Comparison of ENCODE assay signal across 20 cellular contexts in the genomic region with DNA sequence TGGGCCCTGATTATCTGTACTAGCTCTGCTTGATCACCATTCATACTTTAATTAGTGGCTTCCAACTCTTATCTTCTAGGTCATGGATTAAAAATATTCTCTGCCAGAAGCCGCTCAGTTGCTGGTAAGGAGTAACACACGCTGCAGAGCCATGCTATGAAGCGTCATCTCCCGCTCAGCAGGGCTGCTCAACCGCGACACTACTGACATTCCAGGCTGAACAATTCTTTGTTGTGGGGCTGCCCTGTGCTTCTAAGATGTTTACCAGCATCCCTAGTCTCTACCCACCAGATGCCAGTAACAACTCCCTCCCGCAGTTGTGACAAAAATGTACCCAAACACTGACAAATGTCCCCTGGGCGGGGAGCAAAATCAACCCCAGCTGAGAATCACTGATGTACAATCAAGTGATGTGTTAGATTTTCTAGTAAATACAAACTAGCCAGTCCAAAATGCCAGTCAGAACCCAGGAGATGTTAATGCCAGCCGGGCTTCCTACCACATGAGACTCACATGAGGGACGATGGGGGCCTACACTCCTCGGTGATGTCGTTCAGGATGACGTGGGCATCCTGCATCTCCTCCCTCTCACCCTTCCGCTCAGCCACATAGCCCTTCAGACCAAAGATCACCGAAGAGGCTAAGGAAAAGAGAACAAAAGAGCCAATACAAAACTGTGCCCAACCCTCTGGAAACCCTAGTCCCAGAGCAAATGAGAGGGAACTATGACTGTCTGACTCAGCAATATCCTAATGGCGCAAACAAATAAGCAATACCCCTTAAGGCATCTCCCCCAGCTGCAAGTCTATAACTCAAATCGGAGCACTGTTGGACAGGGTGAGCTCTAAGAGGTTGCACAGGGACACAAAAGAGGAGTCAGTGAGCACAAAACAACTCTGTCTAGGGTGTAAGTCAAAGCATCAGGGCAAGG. TPM values are rescaled to one million over a fixed set of nuclear protein-coding genes. Genes with fewer than 3 reads are reported as not detected.
DNase-seq lines count a peak whose midpoint lies in the region; ATAC-seq and TF ChIP-seq lines count a peak whose summit lies in the region.
"Had no signal": no experiment of that assay in that cellular context is flagged by ENCODE, and none has a peak within 500 bp of the region (broad histone marks: within the 10 kb centered on the region; RNA-seq: fewer than 3 reads in every experiment).

No MANE protein-coding gene starts in this region.

- H4K20me1 ChIP-seq in BLaER1 treated with 17β-estradiol and CSF1 and Interleukin-3, amounts not matched to agents 10 nM and 100 nM: peaks cover 11 to 62% (median 29%) of the 10 kb centered on the region in 11 experiments; a peak in 15 of 22 replicates

- peaks cover 98 to 100% (median 100%) of the 10 kb centered on the region in 11 experiments for H3K36me3 ChIP-seq in BLaER1 treated with 17β-estradiol and CSF1 and Interleukin-3, amounts not matched to agents 10 nM and 100 nM
- peaks cover 100% of the 10 kb centered on the region for H3K36me3 ChIP-seq in left ventricle myocardium inferior
- H3K36me3 ChIP-seq in suprapubic skin: peaks cover 98% of the 10 kb centered on the region
- H3K36me3 ChIP-seq in CD8-positive, alpha-beta T cell (ENCODE audit: insufficient read depth, low read length): peaks cover 66% of the 10 kb centered on the region

- peaks cover 100% of the 10 kb centered on the region for H3K36me3 Mint-ChIP-seq in activated T-helper 17 cell treated with anti-CD3 and anti-CD28 coated beads, Interleukin-2, amount 50 U/mL, for 72 hours (ENCODE audit: low read depth)
- H3K36me3 Mint-ChIP-seq in neural crest cell (ENCODE audit: low read depth): peaks cover 27% of the 10 kb centered on the region
- H3K36me3 Mint-ChIP-seq in CD8-positive, alpha-beta T cell: peaks cover 94% of the 10 kb centered on the region

- peak overlapping the region; percentile 65 for H3K27ac Mint-ChIP-seq in activated T-helper 17 cell treated with anti-CD3 and anti-CD28 coated beads, Interleukin-2, amount 50 U/mL, for 72 hours
- H3K27ac Mint-ChIP-seq in neural crest cell (ENCODE audit: unreplicated experiment): peak overlapping the region; percentile 76
- H3K27ac Mint-ChIP-seq in CD8-positive, alpha-beta T cell: no peak overlapping the region
- H3K27ac Mint-ChIP-seq: activated CD4-positive, alpha-beta memory T cell treated with anti-CD3 and anti-CD28 coated beads, Interleukin-2, amount 10 ng/mL, durations not matched to agents 7 days and 5 days; mesothelial cell of epicardium had no signal

- TF ChIP-seq EP300 in suprapubic skin (IDR thresholded peaks at IDR 0.05): no peak

- no peak for TF ChIP-seq CTCF in left ventricle myocardium inferior (IDR thresholded peaks at IDR 0.05; ENCODE audit: borderline replicate concordance)
- no peak for TF ChIP-seq CTCF in neural crest cell (conservative IDR thresholded peaks at IDR 0.05)
- no peak for TF ChIP-seq CTCF in suprapubic skin (IDR thresholded peaks at IDR 0.05)
- TF ChIP-seq CTCF in CD8-positive, alpha-beta T cell (IDR thresholded peaks at IDR 0.05): no peak

- 90% methylated on average over 17 of the region's 17 CpGs for WGBS in suprapubic skin

- no peaks in the 10 kb centered on the region for H3K9me3 Mint-ChIP-seq in activated T-helper 17 cell treated with anti-CD3 and anti-CD28 coated beads, Interleukin-2, amount 50 U/mL, for 72 hours
- no peaks in the 10 kb centered on the region for H3K9me3 Mint-ChIP-seq in neural crest cell
- H3K9me3 Mint-ChIP-seq in CD8-positive, alpha-beta T cell: no peaks in the 10 kb centered on the region
- H3K9me3 Mint-ChIP-seq: activated CD4-positive, alpha-beta memory T cell treated with anti-CD3 and anti-CD28 coated beads, Interleukin-2, amount 10 ng/mL, durations not matched to agents 7 days and 5 days; mesothelial cell of epicardium had no signal

- DNase-seq in left ventricle myocardium inferior (no peak), neural crest cell (ENCODE audit: low read depth, low spot score) (no peak), suprapubic skin (ENCODE audit: low spot score in 2 of 2) (no peak), DMS53 (lab: John Stamatoyannopoulos, UW) (no peak)
- no peak for DNase-seq in CD8-positive, alpha-beta T cell
- DNase-seq: activated CD4-positive, alpha-beta memory T cell treated with anti-CD3 and anti-CD28 coated beads, Interleukin-2, amount 10 ng/mL, durations not matched to agents 7 days and 5 days; activated T-cell treated with anti-CD3 and anti-CD28 coated beads, Interleukin-2, amount 50 U/mL, for 48 hours; Caco-2; NCI-H1105 treated with DMSO at 0.1 percent for 48 hours; NCI-H526 treated with DMSO at 0.1 percent for 48 hours; SIG-M5; stomach had no signal

- peaks cover 0 to 33% (median 26%) of the 10 kb centered on the region in 10 experiments; a peak in 16 of 20 replicates for H3K4me1 ChIP-seq in BLaER1 treated with 17β-estradiol and CSF1 and Interleukin-3, amounts not matched to agents 10 nM and 100 nM
- H3K4me1 ChIP-seq in left ventricle myocardium inferior (peaks cover 32% of the 10 kb centered on the region), suprapubic skin (no peaks in the 10 kb centered on the region)
- no peaks in the 10 kb centered on the region for H3K4me1 ChIP-seq in CD8-positive, alpha-beta T cell (ENCODE audit: insufficient read depth, low read length)
- H3K4me1 ChIP-seq: Caco-2, stomach had no signal

- no peak for TF ChIP-seq POLR2A in suprapubic skin (IDR thresholded peaks at IDR 0.05)

- no peaks in the 10 kb centered on the region for H3K27me3 ChIP-seq in BLaER1 treated with 17β-estradiol and CSF1 and Interleukin-3, amounts not matched to agents 10 nM and 100 nM
- H3K27me3 ChIP-seq in left ventricle myocardium inferior (ENCODE audit: low read depth) (no peaks in the 10 kb centered on the region), suprapubic skin (no peaks in the 10 kb centered on the region)
- no peaks in the 10 kb centered on the region for H3K27me3 ChIP-seq in CD8-positive, alpha-beta T cell (ENCODE audit: insufficient read depth, low read length)
- H3K27me3 ChIP-seq: neutrophil, stomach had no signal

- POLR2A ChIA-PET in CD8-positive, alpha-beta T cell (lab: Charles Lee): interaction anchor here (1.1 to 1.7 kb wide), 3 partner anchors 14 to 16 kb away, joined by 3 to 6 read pairs (median 3); no protein-coding TSS in a partner anchor

- peak overlapping the region in 3 of 11 experiments; percentile 11 to 31 (median 26); a peak in 4 of 22 replicates for H3K27ac ChIP-seq in BLaER1 treated with 17β-estradiol and CSF1 and Interleukin-3, amounts not matched to agents 10 nM and 100 nM
- H3K27ac ChIP-seq in left ventricle myocardium inferior (replicated peaks) (peak overlapping the region; percentile 28), suprapubic skin (no peak overlapping the region)
- no peak overlapping the region for H3K27ac ChIP-seq in CD8-positive, alpha-beta T cell (ENCODE audit: low read depth, low read length)
- H3K27ac ChIP-seq: neutrophil, stomach had no signal

- no peak for ATAC-seq in activated T-helper 17 cell treated with anti-CD3 and anti-CD28 coated beads, Interleukin-2, amount 50 U/mL, for 72 hours (replicated peaks)
- no peak for ATAC-seq in CD8-positive, alpha-beta T cell
- no peak for ATAC-seq in HG03139 (IDR thresholded peaks at IDR 0.05; ENCODE audit: unreplicated experiment)
- ATAC-seq: sciatic nerve had no signal

- no peak overlapping the region for H3K4me3 ChIP-seq in BLaER1 treated with 17β-estradiol and CSF1 and Interleukin-3, amounts not matched to agents 10 nM and 100 nM
- no peak overlapping the region for H3K4me3 ChIP-seq in left ventricle myocardium inferior
- no peak overlapping the region for H3K4me3 ChIP-seq in suprapubic skin
- H3K4me3 ChIP-seq in CD8-positive, alpha-beta T cell (ENCODE audit: low read depth, low read length): no peak overlapping the region
- H3K4me3 ChIP-seq: stomach had no signal

- peak overlapping the region in 3 of 11 experiments; percentile 30 to 54 (median 39); a peak in 3 of 22 replicates for H3K9ac ChIP-seq in BLaER1 treated with 17β-estradiol and CSF1 and Interleukin-3, amounts not matched to agents 10 nM and 100 nM

- no peaks in the 10 kb centered on the region for H3K27me3 Mint-ChIP-seq in activated T-helper 17 cell treated with anti-CD3 and anti-CD28 coated beads, Interleukin-2, amount 50 U/mL, for 72 hours
- H3K27me3 Mint-ChIP-seq in neural crest cell (ENCODE audit: low read depth): no peaks in the 10 kb centered on the region
- no peaks in the 10 kb centered on the region for H3K27me3 Mint-ChIP-seq in CD8-positive, alpha-beta T cell (ENCODE audit: low read depth)
- H3K27me3 Mint-ChIP-seq: activated CD4-positive, alpha-beta memory T cell treated with anti-CD3 and anti-CD28 coated beads, Interleukin-2, amount 10 ng/mL, durations not matched to agents 7 days and 5 days had no signal

- peak overlapping the region in 7 of 11 experiments; percentile 5 to 67 (median 59); a peak in 7 of 22 replicates for H3K4me2 ChIP-seq in BLaER1 treated with 17β-estradiol and CSF1 and Interleukin-3, amounts not matched to agents 10 nM and 100 nM

- H3K4me3 Mint-ChIP-seq in activated T-helper 17 cell treated with anti-CD3 and anti-CD28 coated beads, Interleukin-2, amount 50 U/mL, for 72 hours: no peak overlapping the region
- peak overlapping the region; percentile 11 for H3K4me3 Mint-ChIP-seq in neural crest cell
- H3K4me3 Mint-ChIP-seq in CD8-positive, alpha-beta T cell: no peak overlapping the region
- H3K4me3 Mint-ChIP-seq: activated CD4-positive, alpha-beta memory T cell treated with anti-CD3 and anti-CD28 coated beads, Interleukin-2, amount 10 ng/mL, durations not matched to agents 7 days and 5 days; mesothelial cell of epicardium had no signal

- CTCF ChIA-PET in CD8-positive, alpha-beta T cell (lab: Charles Lee): interaction anchor here (0.6 kb wide), 2 partner anchors 208 to 219 kb away, joined by 3 to 4 read pairs; no protein-coding TSS in a partner anchor

- H3K4me1 Mint-ChIP-seq in activated T-helper 17 cell treated with anti-CD3 and anti-CD28 coated beads, Interleukin-2, amount 50 U/mL, for 72 hours: no peaks in the 10 kb centered on the region
- peaks cover 19% of the 10 kb centered on the region for H3K4me1 Mint-ChIP-seq in neural crest cell
- H3K4me1 Mint-ChIP-seq in CD8-positive, alpha-beta T cell (ENCODE audit: low read depth): peaks cover 9% of the 10 kb centered on the region
- H3K4me1 Mint-ChIP-seq: mesothelial cell of epicardium had no signal

- intact Hi-C loops in left ventricle myocardium inferior (cut with micrococcal nuclease): no loop called here
- intact Hi-C loops in CD8-positive, alpha-beta T cell (cut with DNase I, micrococcal nuclease): no loop called here

- no peaks in the 10 kb centered on the region for H3K9me3 ChIP-seq in BLaER1 treated with 17β-estradiol and CSF1 and Interleukin-3, amounts not matched to agents 10 nM and 100 nM (replicated peaks in 1 of 11)
- H3K9me3 ChIP-seq in left ventricle myocardium inferior (replicated peaks) (no peaks in the 10 kb centered on the region), suprapubic skin (no peaks in the 10 kb centered on the region)
- no peaks in the 10 kb centered on the region for H3K9me3 ChIP-seq in CD8-positive, alpha-beta T cell (ENCODE audit: low read length)
- H3K9me3 ChIP-seq: Caco-2, neutrophil, stomach had no signal

RNA-seq across cellular contexts. Expression of a gene that starts 15.6 kb away (rescaled TPM):
- total RNA-seq in activated T-helper 17 cell treated with anti-CD3 and anti-CD28 coated beads, Interleukin-2, amount 50 U/mL, for 72 hours: 10 to 100 TPM; 33.6 to 53.6 TPM
- total RNA-seq in left ventricle myocardium inferior (26.5 TPM), neural crest cell (63.2 and 65.8 TPM in 2 replicates), suprapubic skin (10 to 100 TPM; 36.3 to 82.6 (median 49.6) TPM)
- total RNA-seq in CD8-positive, alpha-beta T cell: 100 to 1,000 TPM; 133 to 144 TPM

RNA-seq across cellular contexts. Expression of a gene that starts 29.1 kb away (rescaled TPM):
- not detected for total RNA-seq in activated T-helper 17 cell treated with anti-CD3 and anti-CD28 coated beads, Interleukin-2, amount 50 U/mL, for 72 hours
- total RNA-seq in left ventricle myocardium inferior (0.44 TPM), neural crest cell (2.6 and 2.8 TPM in 2 replicates), suprapubic skin (not detected)
- not detected for total RNA-seq in CD8-positive, alpha-beta T cell
- total RNA-seq: activated CD4-positive, alpha-beta memory T cell treated with anti-CD3 and anti-CD28 coated beads, Interleukin-2, amount 10 ng/mL, durations not matched to agents 7 days and 5 days had no signal

RNA-seq across cellular contexts. Expression of a gene that starts 49.4 kb away (rescaled TPM):
- total RNA-seq in activated T-helper 17 cell treated with anti-CD3 and anti-CD28 coated beads, Interleukin-2, amount 50 U/mL, for 72 hours: not detected
- total RNA-seq in left ventricle myocardium inferior (17.3 TPM), neural crest cell (0.23 and 0.25 TPM in 2 replicates), suprapubic skin (under 1 TPM in 2 of 4 donors, not detected in 2; 0.13 to 0.23 TPM)
- total RNA-seq in CD8-positive, alpha-beta T cell: not detected
- total RNA-seq: activated CD4-positive, alpha-beta memory T cell treated with anti-CD3 and anti-CD28 coated beads, Interleukin-2, amount 10 ng/mL, durations not matched to agents 7 days and 5 days; dermis microvascular lymphatic vessel endothelial cell; T-helper 2 cell treated with Interferon-gamma antibody and Interleukin-4, amounts not matched to agents 100 ng/mL and 5 ng/mL, for 36 hours had no signal

RNA-seq across cellular contexts. Expression of a gene that starts 52.0 kb away (rescaled TPM):
- 1 to 10 TPM; 1.3 to 4.8 TPM for total RNA-seq in activated T-helper 17 cell treated with anti-CD3 and anti-CD28 coated beads, Interleukin-2, amount 50 U/mL, for 72 hours
- total RNA-seq in left ventricle myocardium inferior (2.7 TPM), neural crest cell (143 and 152 TPM in 2 replicates), suprapubic skin (1 to 10 TPM; 4.0 to 10.0 (median 7.0) TPM)
- total RNA-seq in CD8-positive, alpha-beta T cell: 1 to 10 TPM in 1 of 2 experiments, under 1 TPM in 1; 0.98 to 1.5 TPM

Comparison
In these comparisons a context has a peak if more than half of its experiments do, and no peak if none do; other contexts are left out.
1. RNA of a gene that starts 49.4 kb away (total RNA-seq): 17.3 TPM in left ventricle myocardium inferior (single experiment); 0.23 to 0.25 TPM in neural crest cell, 0.13 to 0.23 TPM in suprapubic skin, not detected in activated T-helper 17 cell treated with anti-CD3 and anti-CD28 coated beads, Interleukin-2, amount 50 U/mL, for 72 hours and not detected in CD8-positive, alpha-beta T cell; every median in the first group is over 10 times any median in the second.